9 cellular contexts compared by ENCODE assay signal in the genomic region with DNA sequence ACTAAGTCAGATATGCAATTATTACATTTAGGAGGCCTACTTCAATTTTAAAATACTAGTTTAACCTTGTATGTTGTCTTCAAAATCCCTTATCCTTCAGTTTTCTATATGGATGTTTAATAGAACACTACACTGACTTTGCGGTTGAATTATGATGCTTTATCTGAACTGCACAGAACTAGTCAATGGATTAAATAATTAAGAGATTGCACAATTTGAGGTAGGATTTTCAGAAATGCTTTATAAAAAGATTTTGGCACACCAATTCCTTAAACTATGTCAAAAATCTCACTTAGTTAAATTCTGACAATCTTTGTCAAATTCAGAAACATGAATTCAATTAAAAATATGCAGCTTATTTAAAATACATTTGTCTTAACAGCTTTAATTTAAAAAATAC. TPM values are rescaled to one million over a fixed set of nuclear protein-coding genes. Genes with fewer than 3 reads are reported as not detected.
DNase-seq lines count a peak whose midpoint lies in the region; ATAC-seq lines count a peak whose summit lies in the region.
"Had no signal": no experiment of that assay in that cellular context is flagged by ENCODE, and none has a peak within 500 bp of the region (broad histone marks: within the 10 kb centered on the region; RNA-seq: fewer than 3 reads in every experiment).

No MANE protein-coding gene starts in this region.

- H3K27ac ChIP-seq in ACC112 (ENCODE audit: low read depth, low read length) (peak overlapping the region; percentile 98), Karpas-422 (ENCODE audit: low read length) (peak overlapping the region; percentile 72), cingulate gyrus (ENCODE audit: low read depth, low read length) (peak overlapping the region; percentile 66)

- H3K4me1 ChIP-seq in ACC112 (ENCODE audit: control insufficient read depth, insufficient read depth, low read length, unreplicated experiment) = peaks cover 55% of the 10 kb centered on the region
- peaks cover 91% of the 10 kb centered on the region for H3K4me1 ChIP-seq in Karpas-422 (ENCODE audit: low read length)
- peaks cover 33% of the 10 kb centered on the region for H3K4me1 ChIP-seq in neuron (ENCODE audit: insufficient read depth, low read length)

- H3K4me3 ChIP-seq in ACC112 (ENCODE audit: low read depth, low read length) (peak overlapping the region; percentile 77), Karpas-422 (ENCODE audit: low read length) (0 out of 2 replicates have a peak overlapping the region, but pooled peaks have one; percentile 9), neuron (ENCODE audit: low read length) (peak overlapping the region; percentile 54)

- ATAC-seq in GM19397 (IDR thresholded peaks at IDR 0.05; ENCODE audit: unreplicated experiment) = no peak

- H3K9ac ChIP-seq in Karpas-422 (ENCODE audit: low read length) = peak overlapping the region; percentile 30; the same call in 1 of the 2 replicates

- H3K4me2 ChIP-seq in Karpas-422 (ENCODE audit: low read depth, low read length, poor library complexity, severe bottlenecking) = peak overlapping the region; percentile 51

- DNase-seq in Karpas-422 (no peak), NCI-H2029 (lab: John Stamatoyannopoulos, UW) (no peak), NOMO-1 (lab: John Stamatoyannopoulos, UW; ENCODE audit: unreplicated experiment in 2 of 2) (no peak)
- DNase-seq in stimulated activated CD4-positive, alpha-beta T cell treated with anti-CD3 and anti-CD28 coated beads, Interleukin-12 subunit alpha, Interleukin-12 subunit beta, amount 100 ng/mL, for 4 hours = no peak
- DNase-seq: sigmoid colon had no signal

- H3K27me3 ChIP-seq in ACC112 (ENCODE audit: insufficient read depth, low read length) (no peaks in the 10 kb centered on the region), Karpas-422 (ENCODE audit: low read length) (no peaks in the 10 kb centered on the region), neuron (ENCODE audit: insufficient read depth, low read length) (no peaks in the 10 kb centered on the region)
- H3K27me3 ChIP-seq: sigmoid colon had no signal

- H2AFZ ChIP-seq in ACC112 (ENCODE audit: low read length, unreplicated experiment) (no peak overlapping the region), Karpas-422 (ENCODE audit: low read length) (no peak overlapping the region), neuron (ENCODE audit: low read depth, low read length) (peak overlapping the region; percentile 47)

- H4K20me1 ChIP-seq in Karpas-422 (ENCODE audit: insufficient read depth, low read depth, low read length) = no peaks in the 10 kb centered on the region; the same call in 1 of the 2 replicates

- peaks cover 6% of the 10 kb centered on the region for H3K79me2 ChIP-seq in ACC112 (ENCODE audit: control insufficient read depth, insufficient read depth, low read length, unreplicated experiment)
- peaks cover 95% of the 10 kb centered on the region for H3K79me2 ChIP-seq in Karpas-422 (ENCODE audit: low read length)

- H3K9me2 ChIP-seq in Karpas-422 (replicated peaks; ENCODE audit: insufficient read depth, low read length) = no peaks in the 10 kb centered on the region

- H3K9me3 ChIP-seq in Karpas-422 (ENCODE audit: low read length) (no peaks in the 10 kb centered on the region), neuron (ENCODE audit: low read length) (no peaks in the 10 kb centered on the region)
- H3K9me3 ChIP-seq: sigmoid colon had no signal

- H3K36me3 ChIP-seq in ACC112 (ENCODE audit: insufficient read depth, low read length) (peaks cover 5% of the 10 kb centered on the region; the same call in 1 of the 2 replicates), Karpas-422 (ENCODE audit: insufficient read depth, low read length) (peaks cover 60% of the 10 kb centered on the region; the same call in 1 of the 2 replicates), neuron (ENCODE audit: insufficient read depth, low read length) (no peaks in the 10 kb centered on the region)

RNA-seq across cellular contexts. Expression of gene ATOSA, which starts 28.1 kb away (rescaled TPM):
- total RNA-seq in Karpas-422 (2014; rRNA removed; shearing (Covaris generic); ENCODE audit: low replicate concordance) = 107 and 255 TPM in 2 replicates

Comparison
In these comparisons a context has a peak if more than half of its experiments do, and no peak if none do; other contexts are left out.
1. H3K4me3 ChIP-seq: peak in every context shown above with its lines; median percentile 77 in ACC112; 54 in neuron; 9 in Karpas-422.